ENCODE assay signal across 8 cellular contexts in genomic region chr21:29298348-29299045, GRCh38. TPM values are rescaled to one million over a fixed set of nuclear protein-coding genes. Genes with fewer than 3 reads are reported as not detected.
A peak's percentile ranks its signal among the peaks of the same experiment; 100 is the strongest.
DNase-seq lines count a peak whose midpoint lies in the region; ATAC-seq, FAIRE-seq and TF ChIP-seq lines count a peak whose summit lies in the region.

Gene BACH1, plus strand, starts transcription at chr21:29298922. Its CDS starts 22,359 bp downstream, at chr21:29321281.

- H3K9me3 ChIP-seq in A673 (ENCODE audit: low read depth, low read length, poor library complexity, severe bottlenecking), result no peaks in the 10 kb centered on the region

- TF ChIP-seq CTCF in A673 (conservative IDR thresholded peaks at IDR 0.05; ENCODE audit: low read depth, low read length) (peak; percentile 31; the same call in 1 of the 2 replicates), WTC11 (IDR thresholded peaks at IDR 0.05) (no peak), bronchial epithelial cell (IDR thresholded peaks at IDR 0.05; ENCODE audit: insufficient read depth, low read length, severe bottlenecking) (peak; percentile 70)

- H3K27ac Mint-ChIP-seq in WTC11, result peak within 1 kb of the TSS; percentile 90

- ATAC-seq in GM18868 (IDR thresholded peaks at IDR 0.05; ENCODE audit: unreplicated experiment), result peak; percentile 58
- ATAC-seq in HG03139 (IDR thresholded peaks at IDR 0.05; ENCODE audit: unreplicated experiment), result peak; percentile 59
- peak; percentile 89 for ATAC-seq in WTC11

- no peak for FAIRE-seq in bronchial epithelial cell (lab: Jason Lieb, UNC)

- no peaks in the 10 kb centered on the region for H3K36me3 Mint-ChIP-seq in WTC11

- peak within 1 kb of the TSS; percentile 81 for H3K4me3 ChIP-seq in A673 (ENCODE audit: low read depth, low read length, poor library complexity, severe bottlenecking)
- H3K4me3 ChIP-seq in bronchial epithelial cell (ENCODE audit: low read depth, low read length), result peak within 1 kb of the TSS; percentile 66

- intact Hi-C loops in A673 (cut with micrococcal nuclease; ENCODE audit: unreplicated experiment), result loop anchor here (2.0 kb wide), 2 partner anchors 102 to 134 kb away; no protein-coding TSS in a partner anchor

- H3K4me1 ChIP-seq in A673 (ENCODE audit: insufficient read depth, low read length, poor library complexity, severe bottlenecking), result peaks cover 39% of the 10 kb centered on the region

- H3K4me3 Mint-ChIP-seq in WTC11, result peak within 1 kb of the TSS; percentile 92

- CTCF ChIA-PET in A673 (lab: Charles Lee), result interaction anchor here (1.5 kb wide), 1 partner anchor 134 kb away, joined by 7 read pairs; no protein-coding TSS in a partner anchor
- CTCF ChIA-PET in WTC11 (lab: Charles Lee), result interaction anchor here (0.8 to 1.4 kb wide), 4 partner anchors 8 to 124 kb away, joined by 3 to 7 read pairs (median 4); no protein-coding TSS in a partner anchor

- DNase-seq in A673 (ENCODE audit: low spot score) (peak; percentile 90), NCI-H226 (peak; percentile 90), WTC11 (ENCODE audit: low spot score) (peak; percentile 91), bronchial epithelial cell (ENCODE audit: low read depth) (peak; percentile 72), inferior parietal cortex (ENCODE audit: extremely low spot score) (peak; percentile 71)
- DNase-seq in stimulated activated CD4-positive, alpha-beta T cell treated with anti-CD3 and anti-CD28 coated beads, Interleukin-12 subunit alpha, Interleukin-12 subunit beta, amount 100 ng/mL, for 24 hours (ENCODE audit: low read depth in 2 of 2), result peak; percentile 77 to 84

- peaks cover 15% of the 10 kb centered on the region for H3K27me3 Mint-ChIP-seq in WTC11 (ENCODE audit: low read depth)

- H3K27ac ChIP-seq in A673 (ENCODE audit: low read depth, low read length, poor library complexity, severe bottlenecking), result peak within 1 kb of the TSS; percentile 90

- H3K27me3 ChIP-seq in A673 (replicated peaks; ENCODE audit: insufficient read depth, low read depth, low read length, poor library complexity) (no peaks in the 10 kb centered on the region), bronchial epithelial cell (ENCODE audit: control insufficient read depth, insufficient read depth, low read length) (no peaks in the 10 kb centered on the region)

- H3K36me3 ChIP-seq in A673 (ENCODE audit: insufficient read depth, low read length, poor library complexity, severe bottlenecking) (no peaks in the 10 kb centered on the region), bronchial epithelial cell (ENCODE audit: control insufficient read depth, insufficient read depth, low read length) (no peaks in the 10 kb centered on the region)

- POLR2A ChIA-PET in A673 (lab: Charles Lee; ENCODE audit: low non-redundant PET) (interaction anchor here (0.6 kb wide), 2 partner anchors 66 to 159 kb away, joined by 3 to 4 read pairs; no protein-coding TSS in a partner anchor), WTC11 (lab: Charles Lee) (interaction anchor here (0.9 to 1.0 kb wide), 2 partner anchors 10 to 50 kb away, joined by 3 to 4 read pairs; no protein-coding TSS in a partner anchor)

- no peaks in the 10 kb centered on the region for H3K9me3 Mint-ChIP-seq in WTC11

- peaks cover 52% of the 10 kb centered on the region for H3K4me1 Mint-ChIP-seq in WTC11

- BruUV-seq in A673 (replicated peaks; lab: Mats Ljungman, UMichigan), result no TSS peak

TF ChIP-seq in WTC11, 78 proteins besides CTCF, POLR2A, EP300 and RAD21:
- peak; percentile 72; the same call in 1 of the 2 replicates for TF ChIP-seq HMGXB4 (CRISPR knock-in tag; IDR thresholded peaks at IDR 0.05)
- TF ChIP-seq E2F5 (CRISPR knock-in tag; IDR thresholded peaks at IDR 0.05), result peak; percentile 81
- TF ChIP-seq ZNF671 (CRISPR knock-in tag; IDR thresholded peaks at IDR 0.05), result no peak
- TF ChIP-seq NR2C2 (CRISPR knock-in tag; IDR thresholded peaks at IDR 0.05), result no peak
- TF ChIP-seq NFATC4 (CRISPR knock-in tag; IDR thresholded peaks at IDR 0.05), result no peak
- peak; percentile 33; the same call in 1 of the 2 replicates for TF ChIP-seq E2F4 (CRISPR knock-in tag; IDR thresholded peaks at IDR 0.05; ENCODE audit: borderline replicate concordance, low read depth)
- peak; percentile 92 for TF ChIP-seq USF2 (CRISPR knock-in tag; IDR thresholded peaks at IDR 0.05)
- peak; percentile 81; the same call in 1 of the 2 replicates for TF ChIP-seq SP1 (CRISPR knock-in tag; conservative IDR thresholded peaks at IDR 0.05)
- peak; percentile 16; the same call in 1 of the 2 replicates for TF ChIP-seq ZNF423 (CRISPR knock-in tag; IDR thresholded peaks at IDR 0.05)
- TF ChIP-seq JAZF1 (CRISPR knock-in tag; IDR thresholded peaks at IDR 0.05), result no peak
- peak; percentile 84 for TF ChIP-seq USF1 (CRISPR knock-in tag; IDR thresholded peaks at IDR 0.05)
- TF ChIP-seq FOXP1 (CRISPR knock-in tag; IDR thresholded peaks at IDR 0.05; ENCODE audit: borderline replicate concordance), result peak; percentile 21; the same call in 1 of the 2 replicates
- TF ChIP-seq MAX (CRISPR knock-in tag; IDR thresholded peaks at IDR 0.05), result peak; percentile 78
- 0 out of 2 replicates have a peak, but pooled peaks have one; percentile 24 for TF ChIP-seq MYBL2 (CRISPR knock-in tag; IDR thresholded peaks at IDR 0.05)
- TF ChIP-seq SMAD4 (CRISPR knock-in tag; IDR thresholded peaks at IDR 0.05), result no peak
- TF ChIP-seq TEAD1 (CRISPR knock-in tag; IDR thresholded peaks at IDR 0.05), result 0 out of 2 replicates have a peak, but pooled peaks have one; percentile 45
- 0 out of 2 replicates have a peak, but pooled peaks have one; percentile 14 for TF ChIP-seq IRF1 (CRISPR knock-in tag; IDR thresholded peaks at IDR 0.05)
- TF ChIP-seq CREM (CRISPR knock-in tag; IDR thresholded peaks at IDR 0.05), result peak; percentile 54; the same call in 1 of the 2 replicates
- TF ChIP-seq ESRRA (CRISPR knock-in tag; IDR thresholded peaks at IDR 0.05; ENCODE audit: borderline replicate concordance), result peak; percentile 53; the same call in 1 of the 2 replicates
TF ChIP-seq in WTC11: peak in this region for 14.

RNA-seq across cellular contexts. Expression of gene BACH1, which starts in this region (rescaled TPM):
- total RNA-seq in A673 (2021) (99.5 and 103 TPM in 2 replicates), WTC11 (2021) (46.2 to 48.7 TPM (median 47.8 TPM) in 3 replicates), bronchial epithelial cell (60.9 and 97.7 TPM in 2 replicates)

Comparison
In these comparisons a context has a peak if more than half of its experiments do, and no peak if none do; other contexts are left out.
1. Peak in every context shown above with its lines: DNase-seq, ATAC-seq, H3K4me3 ChIP-seq and H3K27ac ChIP-seq.